ENCODE assay signal across 9 cellular contexts in genomic region chr20:57392512-57393271, GRCh38. TPM values are rescaled to one million over a fixed set of nuclear protein-coding genes. Genes with fewer than 3 reads are reported as not detected.
DNase-seq lines count a peak whose midpoint lies in the region; ATAC-seq, FAIRE-seq and TF ChIP-seq lines count a peak whose summit lies in the region.
"Had no signal": no experiment of that assay in that cellular context is flagged by ENCODE, and none has a peak within 500 bp of the region (broad histone marks: within the 10 kb centered on the region; RNA-seq: fewer than 3 reads in every experiment).

No MANE protein-coding gene starts in this region.

- H3K4me3 ChIP-seq in fibroblast of villous mesenchyme (ENCODE audit: low read depth, low read length) (peak overlapping the region; percentile 56), prostate gland (peak overlapping the region; percentile 61 to 62)

- TF ChIP-seq POLR2A in GM12892 (IDR thresholded peaks at IDR 0.05; ENCODE audit: low read depth, low read length) (no peak; the same call in 1 of the 2 replicates), prostate gland (IDR thresholded peaks at IDR 0.05) (peak; percentile 34)

- peak overlapping the region; percentile 91 for H3K4me3 Mint-ChIP-seq in activated T-cell treated with anti-CD3 and anti-CD28 coated beads, Interleukin-2, amount 50 U/mL, for 4 hours

- 17% methylated on average over 29 of the region's 33 CpGs for WGBS in prostate gland

- H3K9me3 ChIP-seq in prostate gland, result no peaks in the 10 kb centered on the region

- peaks cover 26% of the 10 kb centered on the region for H3K36me3 Mint-ChIP-seq in activated T-cell treated with anti-CD3 and anti-CD28 coated beads, Interleukin-2, amount 50 U/mL, for 4 hours (ENCODE audit: insufficient read depth)

- DNase-seq in GM12892 (ENCODE audit: insufficient read length) (no peak), NAMALWA (ENCODE audit: low spot score) (peak; percentile 77), fibroblast of villous mesenchyme (ENCODE audit: low read depth) (no peak), prostate gland (ENCODE audit: low spot score) (peak; percentile 44), DMS 273 (lab: John Stamatoyannopoulos, UW; ENCODE audit: unreplicated experiment) (no peak), NCI-H2029 treated with DMSO at 0.1 percent for 48 hours (lab: John Stamatoyannopoulos, UW) (no peak), frontal cortex (ENCODE audit: low spot score in 2 of 2) (no peak)
- peak; percentile 53 for DNase-seq in activated T-cell treated with anti-CD3 and anti-CD28 coated beads, Interleukin-2, amount 50 U/mL, for 4 hours

- no peaks in the 10 kb centered on the region for H3K27me3 Mint-ChIP-seq in activated T-cell treated with anti-CD3 and anti-CD28 coated beads, Interleukin-2, amount 50 U/mL, for 4 hours (ENCODE audit: low read depth)

- H3K27ac ChIP-seq in prostate gland, result peak overlapping the region; percentile 78 to 81

- no peaks in the 10 kb centered on the region for H3K36me3 ChIP-seq in prostate gland

- H3K4me1 Mint-ChIP-seq in activated T-cell treated with anti-CD3 and anti-CD28 coated beads, Interleukin-2, amount 50 U/mL, for 4 hours (ENCODE audit: low read depth), result peaks cover 67% of the 10 kb centered on the region

- no peaks in the 10 kb centered on the region for H3K27me3 ChIP-seq in prostate gland (replicated peaks; ENCODE audit: insufficient read depth)

- intact Hi-C loops in prostate gland (cut with DNase I), result loop anchor here (10.0 kb wide), 1 partner anchor 322 kb away; the partner anchor contains the start of gene PMEPA1

- FAIRE-seq in GM12892 (lab: Jason Lieb, UNC), result peak; percentile 88
- FAIRE-seq in frontal cortex (lab: Jason Lieb, UNC), result no peak
- FAIRE-seq: TTC549 had no signal

- H3K9me3 Mint-ChIP-seq in activated T-cell treated with anti-CD3 and anti-CD28 coated beads, Interleukin-2, amount 50 U/mL, for 4 hours, result no peaks in the 10 kb centered on the region

- no peak for TF ChIP-seq CTCF in fibroblast of villous mesenchyme (IDR thresholded peaks at IDR 0.05; ENCODE audit: insufficient read depth, low read depth, low read length)
- TF ChIP-seq CTCF in prostate gland (IDR thresholded peaks at IDR 0.05), result no peak

- peaks cover 5% of the 10 kb centered on the region for H3K4me1 ChIP-seq in prostate gland (replicated peaks)

- peak; percentile 28 to 32 for ATAC-seq in activated T-cell treated with anti-CD3 and anti-CD28 coated beads, Interleukin-2, amount 50 U/mL, for 4 hours

RNA-seq across cellular contexts. Expression of gene RBM38, which starts 1.5 kb away (rescaled TPM):
- polyA plus RNA-seq in GM12892 (2012; ENCODE audit: missing spikeins), result 24.2 TPM
- 100 to 1,000 TPM; 123 to 172 (median 129) TPM for total RNA-seq in activated T-cell treated with anti-CD3 and anti-CD28 coated beads, Interleukin-2, amount 50 U/mL, for 4 hours
- total RNA-seq in fibroblast of villous mesenchyme, result 5.2 and 8.2 TPM in 2 replicates
- total RNA-seq in prostate gland, result 100 to 1,000 TPM in 1 of 2 donors, 10 to 100 TPM in 1; 29.9 to 104 TPM
- 10.6 TPM for total RNA-seq in frontal cortex

RNA-seq across cellular contexts. Expression of gene RAE1, which starts 41.6 kb away (rescaled TPM):
- 27.5 TPM for polyA plus RNA-seq in GM12892 (2012; ENCODE audit: missing spikeins)
- 10 to 100 TPM; 64.7 to 73.8 (median 68.5) TPM for total RNA-seq in activated T-cell treated with anti-CD3 and anti-CD28 coated beads, Interleukin-2, amount 50 U/mL, for 4 hours
- total RNA-seq in fibroblast of villous mesenchyme (26.7 and 28.5 TPM in 2 replicates), prostate gland (10 to 100 TPM; 21.7 to 49.9 TPM), frontal cortex (31.8 TPM)

Comparison
In these comparisons a context has a peak if more than half of its experiments do, and no peak if none do; other contexts are left out.
1. DNase-seq: peak in NAMALWA (single experiment), activated T-cell treated with anti-CD3 and anti-CD28 coated beads, Interleukin-2, amount 50 U/mL, for 4 hours (single experiment) and prostate gland (single experiment); none in GM12892 (single experiment), fibroblast of villous mesenchyme (single experiment), DMS 273 (single experiment), NCI-H2029 treated with DMSO at 0.1 percent for 48 hours (single experiment) and frontal cortex (0 of 2).